Comparison of ENCODE assay signal across 8 cellular contexts in the genomic region with DNA sequence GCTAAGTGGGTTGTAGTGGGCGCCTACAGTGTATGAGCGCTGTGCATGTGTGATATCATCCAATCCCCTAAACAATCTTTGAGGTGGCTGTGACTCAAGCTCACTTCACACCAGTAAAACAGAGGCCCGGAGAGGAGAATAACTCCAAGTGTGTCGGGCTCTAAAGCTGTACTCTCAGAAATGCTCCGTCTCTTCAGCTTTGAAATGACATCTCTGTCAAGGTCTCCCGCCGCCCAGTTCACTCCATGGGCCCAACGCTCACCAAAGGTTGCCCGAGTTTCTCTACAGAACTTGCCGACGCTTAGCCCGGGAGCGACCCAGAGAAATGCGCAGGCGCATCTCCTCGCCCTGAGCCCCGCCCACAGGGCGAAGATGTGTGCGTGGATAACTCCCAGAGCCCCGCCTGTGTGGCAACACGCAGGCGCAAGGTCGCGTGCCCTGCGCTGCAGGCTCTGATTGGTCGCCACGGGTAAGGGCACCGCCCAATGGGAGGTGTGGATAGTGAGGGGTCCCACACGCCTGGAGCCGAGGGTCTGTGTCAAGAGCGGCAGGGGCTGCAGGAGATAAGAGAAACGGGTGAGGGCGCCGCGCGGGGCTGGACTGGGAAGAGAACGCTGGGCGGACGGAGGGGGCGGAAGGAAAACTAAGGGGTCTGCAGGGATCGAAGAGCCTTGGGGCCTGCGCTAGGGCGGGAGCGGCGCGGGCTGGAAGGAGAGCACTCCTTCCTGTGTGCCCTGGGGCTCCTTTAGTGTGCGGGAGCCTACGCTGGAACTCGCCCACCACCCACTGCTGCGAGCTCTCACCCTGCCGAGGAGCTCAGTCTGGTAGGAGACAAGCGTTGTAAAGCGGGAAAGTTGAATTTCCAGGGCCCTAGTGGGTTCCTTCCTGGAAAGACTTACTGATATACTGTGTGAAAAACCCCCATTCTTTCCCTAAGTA. TPM values are rescaled to one million over a fixed set of nuclear protein-coding genes. Genes with fewer than 3 reads are reported as not detected.
DNase-seq lines count a peak whose midpoint lies in the region; ATAC-seq, FAIRE-seq and TF ChIP-seq lines count a peak whose summit lies in the region.

A gene with protein sequence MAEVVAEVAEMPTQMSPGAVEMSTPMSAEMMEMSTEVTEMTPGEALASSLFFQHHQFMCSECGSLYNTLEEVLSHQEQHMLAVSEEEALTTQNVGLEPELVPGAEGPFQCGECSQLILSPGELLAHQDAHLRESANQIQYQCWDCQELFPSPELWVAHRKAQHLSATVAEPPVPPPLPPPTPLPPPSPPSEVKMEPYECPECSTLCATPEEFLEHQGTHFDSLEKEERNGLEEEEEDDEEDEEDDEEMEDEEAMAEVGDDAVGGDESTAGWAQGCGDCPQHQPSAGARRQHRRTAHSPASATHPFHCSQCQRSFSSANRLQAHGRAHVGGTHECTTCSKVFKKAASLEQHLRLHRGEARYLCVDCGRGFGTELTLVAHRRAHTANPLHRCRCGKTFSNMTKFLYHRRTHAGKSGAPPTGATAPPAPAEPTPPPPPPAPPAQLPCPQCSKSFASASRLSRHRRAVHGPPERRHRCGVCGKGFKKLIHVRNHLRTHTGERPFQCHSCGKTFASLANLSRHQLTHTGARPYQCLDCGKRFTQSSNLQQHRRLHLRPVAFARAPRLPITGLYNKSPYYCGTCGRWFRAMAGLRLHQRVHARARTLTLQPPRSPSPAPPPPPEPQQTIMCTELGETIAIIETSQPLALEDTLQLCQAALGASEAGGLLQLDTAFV (plus strand): TSS at position 501 of the 939 bp plus-strand sequence. CDS start 4,092 bp downstream, outside the sequence.

- H3K9me3 ChIP-seq in kidney (ENCODE audit: control insufficient read depth in 1 of 2, low read length in 2 of 2): no peaks in the 10 kb centered on the region

- peaks cover 5 to 10% of the 10 kb centered on the region in 2 donors for H3K36me3 ChIP-seq in kidney (ENCODE audit: control insufficient read depth in 1 of 2, insufficient read depth in 2 of 2, low read length in 2 of 2)

- peak; percentile 42 for FAIRE-seq in kidney (lab: Jason Lieb, UNC)

- peak within 1 kb of the TSS; percentile 75 to 81 for H3K4me3 ChIP-seq in kidney (ENCODE audit: low read length in 2 of 2)

- peak within 1 kb of the TSS; percentile 66 to 80 for H3K27ac ChIP-seq in kidney (ENCODE audit: low read depth in 2 of 2, low read length in 2 of 2)

- peaks cover 17 to 27% of the 10 kb centered on the region in 2 donors for H3K4me1 ChIP-seq in kidney (ENCODE audit: control insufficient read depth in 1 of 2, insufficient read depth in 1 of 2, low read depth in 1 of 2, low read length in 2 of 2)

- intact Hi-C loops in kidney (cut with DNase I): no loop called here

- no peak for TF ChIP-seq CTCF in kidney (IDR thresholded peaks at IDR 0.05; ENCODE audit: borderline replicate concordance, extremely low read depth, insufficient read depth)

- peak within 1 kb of the TSS; percentile 81 to 85 for H3K9ac ChIP-seq in kidney (ENCODE audit: low read length in 2 of 2)

- peak; percentile 98 for DNase-seq in Ammon's horn (ENCODE audit: low spot score)
- peak; percentile 100 for DNase-seq in GM19238 (ENCODE audit: insufficient read length, low spot score)
- DNase-seq in NCI-H510A treated with DMSO at 0.1 percent for 48 hours (lab: John Stamatoyannopoulos, UW): peak; percentile 95
- DNase-seq in activated CD4-positive, alpha-beta T cell treated with anti-CD3 and anti-CD28 coated beads for 1 hour: peak; percentile 94
- DNase-seq in cerebellum (ENCODE audit: low spot score): peak; percentile 100
- DNase-seq in kidney: peak; percentile 99
- peak; percentile 94 to 95 for DNase-seq in stimulated activated CD4-positive, alpha-beta T cell treated with anti-CD3 and anti-CD28 coated beads, Interleukin-15, amount 100 ng/mL, for 1 hour (ENCODE audit: low read depth in 1 of 2, low spot score in 1 of 2)

- peak; percentile 64 for ATAC-seq in HG03439 (IDR thresholded peaks at IDR 0.05; ENCODE audit: unreplicated experiment)

RNA-seq across cellular contexts. Expression of the gene that starts here (rescaled TPM):
- total RNA-seq in cerebellum (6.4 TPM), kidney (11.6 TPM)
- polyA plus RNA-seq in kidney (ENCODE audit: insufficient read depth, low read depth, low replicate concordance): 2.6 TPM

Comparison
In these comparisons a context has a peak if more than half of its experiments do, and no peak if none do; other contexts are left out.
1. Peak in every context shown above with its lines: DNase-seq, ATAC-seq, H3K4me3 ChIP-seq and H3K27ac ChIP-seq.